ENCODE assay signal across 28 cellular contexts in genomic region chr9:116484483-116484776, GRCh38.
"Had no signal": no experiment of that assay in that cellular context is flagged by ENCODE, and none has a peak within 500 bp of the region (broad histone marks: within the 10 kb centered on the region; RNA-seq: fewer than 3 reads in every experiment).

No MANE protein-coding gene starts in this region.

- H3K4me3 Mint-ChIP-seq: immature natural killer cell; naive B cell; nephron; stimulated activated naive B cell treated with anti-CD40 and anti-IgM and Interleukin-4, amounts not matched to agents 10 μg/mL and 1 μg/mL and 100 μg/mL, for 72 hours; stimulated activated naive CD8-positive, alpha-beta T cell treated with anti-CD3 and anti-CD28 coated beads, Interleukin-15, amount 100 ng/mL, for 72 hours had no signal

- H3K27ac Mint-ChIP-seq: immature natural killer cell; stimulated activated naive B cell treated with anti-CD40 and anti-IgM and Interleukin-4, amounts not matched to agents 10 μg/mL and 1 μg/mL and 100 μg/mL, for 72 hours; stimulated activated naive CD8-positive, alpha-beta T cell treated with anti-CD3 and anti-CD28 coated beads, Interleukin-15, amount 100 ng/mL, for 72 hours had no signal

- DNase-seq: cerebellar nuclear complex; cortex of kidney; dorsolateral prefrontal cortex; effector memory CD4-positive, alpha-beta T cell; foreskin fibroblast; glutamatergic neuron; immature natural killer cell; left ventricle myocardium inferior; mesenchymal stem cell; naive B cell; occipital lobe; retina; spleen; stimulated activated CD4-positive, alpha-beta T cell treated with anti-CD3 and anti-CD28 coated beads, Interleukin-15, amount 100 ng/mL, for 24 hours; stimulated activated CD4-positive, alpha-beta T cell treated with anti-CD3 and anti-CD28 coated beads, Interleukin-1b, Interleukin-23, amount 100 ng/mL, for 48 hours; stimulated activated CD4-positive, alpha-beta T cell treated with anti-CD3 and anti-CD28 coated beads, Interleukin-4, amount 100 ng/mL, for 4 hours; stimulated activated naive B cell treated with anti-CD40 and anti-IgM and Interleukin-4, amounts not matched to agents 10 μg/mL and 1 μg/mL and 100 μg/mL, for 72 hours; stimulated activated naive CD8-positive, alpha-beta T cell treated with anti-CD3 and anti-CD28 coated beads, Interleukin-15, amount 100 ng/mL, for 72 hours; upper lobe of right lung had no signal

- H3K27me3 ChIP-seq: cardiac muscle cell, dorsolateral prefrontal cortex, esophagus muscularis mucosa, gastroesophageal sphincter, spleen, upper lobe of right lung had no signal

- H3K27ac ChIP-seq: cardiac muscle cell, dorsolateral prefrontal cortex, epithelial cell of prostate, left ventricle myocardium inferior, parathyroid adenoma, prostate gland, spleen, upper lobe of right lung had no signal

- H3K27me3 Mint-ChIP-seq: naive B cell; stimulated activated naive B cell treated with anti-CD40 and anti-IgM and Interleukin-4, amounts not matched to agents 10 μg/mL and 1 μg/mL and 100 μg/mL, for 72 hours; stimulated activated naive CD8-positive, alpha-beta T cell treated with anti-CD3 and anti-CD28 coated beads, Interleukin-15, amount 100 ng/mL, for 72 hours had no signal

- H3K4me1 ChIP-seq: left ventricle myocardium inferior, parathyroid adenoma, prostate gland, spleen had no signal

- H3K36me3 ChIP-seq: cardiac muscle cell, esophagus muscularis mucosa, prostate gland, spleen, upper lobe of right lung had no signal

- H3K9me3 ChIP-seq: esophagus muscularis mucosa, gastroesophageal sphincter, left ventricle myocardium inferior, prostate gland, spleen, upper lobe of right lung had no signal

- H3K4me3 ChIP-seq: cardiac muscle cell, dorsolateral prefrontal cortex, esophagus muscularis mucosa, gastroesophageal sphincter, left ventricle myocardium inferior, lung, prostate gland, spleen, upper lobe of right lung had no signal

- H3K4me1 Mint-ChIP-seq: immature natural killer cell; naive B cell; stimulated activated naive B cell treated with anti-CD40 and anti-IgM and Interleukin-4, amounts not matched to agents 10 μg/mL and 1 μg/mL and 100 μg/mL, for 72 hours; stimulated activated naive CD8-positive, alpha-beta T cell treated with anti-CD3 and anti-CD28 coated beads, Interleukin-15, amount 100 ng/mL, for 72 hours had no signal

- H3K36me3 Mint-ChIP-seq: naive B cell; stimulated activated naive B cell treated with anti-CD40 and anti-IgM and Interleukin-4, amounts not matched to agents 10 μg/mL and 1 μg/mL and 100 μg/mL, for 72 hours had no signal

- ATAC-seq: gastroesophageal sphincter; sciatic nerve; stimulated activated naive B cell treated with anti-CD40 and anti-IgM and Interleukin-4, amounts not matched to agents 10 μg/mL and 1 μg/mL and 100 μg/mL, for 72 hours; stimulated activated naive CD8-positive, alpha-beta T cell treated with anti-CD3 and anti-CD28 coated beads, Interleukin-15, amount 100 ng/mL, for 72 hours; upper lobe of right lung had no signal
